ENCODE assay signal across 8 cellular contexts in genomic region chr10:5775705-5776104, GRCh38. TPM values are rescaled to one million over a fixed set of nuclear protein-coding genes. Genes with fewer than 3 reads are reported as not detected.
DNase-seq lines count a peak whose midpoint lies in the region; ATAC-seq and TF ChIP-seq lines count a peak whose summit lies in the region.

No MANE protein-coding gene starts in this region.

- intact Hi-C loops in natural killer cell (cut with micrococcal nuclease), result no loop called here

- H3K4me1 Mint-ChIP-seq in T-helper 2 cell treated with Interferon-gamma antibody and Interleukin-4, amounts not matched to agents 5 μg/mL and 100 μg/mL, for 36 hours (ENCODE audit: low read depth), result peaks cover 29% of the 10 kb centered on the region
- H3K4me1 Mint-ChIP-seq in activated naive CD8-positive, alpha-beta T cell (ENCODE audit: low read depth), result peaks cover 48% of the 10 kb centered on the region
- peaks cover 36 to 42% of the 10 kb centered on the region in 2 donors for H3K4me1 Mint-ChIP-seq in natural killer cell
- peaks cover 25 to 57% of the 10 kb centered on the region in 2 donors for H3K4me1 Mint-ChIP-seq in stimulated activated naive B cell treated with anti-CD40 and anti-IgM and Interleukin-4, amounts not matched to agents 10 μg/mL and 1 μg/mL and 100 μg/mL, for 72 hours

- no peaks in the 10 kb centered on the region for H3K9me3 Mint-ChIP-seq in T-helper 2 cell treated with Interferon-gamma antibody and Interleukin-4, amounts not matched to agents 5 μg/mL and 100 μg/mL, for 36 hours
- no peaks in the 10 kb centered on the region for H3K9me3 Mint-ChIP-seq in activated naive CD8-positive, alpha-beta T cell (ENCODE audit: low read depth)
- H3K9me3 Mint-ChIP-seq in natural killer cell, result no peaks in the 10 kb centered on the region
- H3K9me3 Mint-ChIP-seq in stimulated activated naive B cell treated with anti-CD40 and anti-IgM and Interleukin-4, amounts not matched to agents 10 μg/mL and 1 μg/mL and 100 μg/mL, for 72 hours, result no peaks in the 10 kb centered on the region

- peak overlapping the region; percentile 88 for H3K27ac Mint-ChIP-seq in T-helper 2 cell treated with Interferon-gamma antibody and Interleukin-4, amounts not matched to agents 5 μg/mL and 100 μg/mL, for 36 hours
- H3K27ac Mint-ChIP-seq in activated naive CD8-positive, alpha-beta T cell, result peak overlapping the region; percentile 83
- peak overlapping the region; percentile 69 to 73 for H3K27ac Mint-ChIP-seq in natural killer cell
- H3K27ac Mint-ChIP-seq in stimulated activated naive B cell treated with anti-CD40 and anti-IgM and Interleukin-4, amounts not matched to agents 10 μg/mL and 1 μg/mL and 100 μg/mL, for 72 hours, result peak overlapping the region; percentile 71

- ATAC-seq in natural killer cell, result peak; percentile 71 to 89 (median 75)
- peak; percentile 62 to 74 for ATAC-seq in stimulated activated naive B cell treated with anti-CD40 and anti-IgM and Interleukin-4, amounts not matched to agents 10 μg/mL and 1 μg/mL and 100 μg/mL, for 72 hours (replicated peaks)
- ATAC-seq in HG02870 (IDR thresholded peaks at IDR 0.05; ENCODE audit: unreplicated experiment), result no peak
- ATAC-seq in HG03135 (IDR thresholded peaks at IDR 0.05; ENCODE audit: unreplicated experiment), result no peak

- peak; percentile 61 for DNase-seq in T-helper 2 cell treated with Interferon-gamma antibody and Interleukin-4, amounts not matched to agents 5 μg/mL and 100 μg/mL, for 36 hours (ENCODE audit: low spot score)
- DNase-seq in natural killer cell (peak; percentile 21), NOMO-1 treated with dmso at 0.1 percent for 144 hours (lab: John Stamatoyannopoulos, UW; ENCODE audit: unreplicated experiment) (no peak), ureter (ENCODE audit: low spot score) (no peak)
- DNase-seq in stimulated activated naive B cell treated with anti-CD40 and anti-IgM and Interleukin-4, amounts not matched to agents 10 μg/mL and 1 μg/mL and 100 μg/mL, for 72 hours, result no peak

- H3K36me3 Mint-ChIP-seq in T-helper 2 cell treated with Interferon-gamma antibody and Interleukin-4, amounts not matched to agents 5 μg/mL and 100 μg/mL, for 36 hours (ENCODE audit: low read depth), result peaks cover 74% of the 10 kb centered on the region
- peaks cover 15% of the 10 kb centered on the region for H3K36me3 Mint-ChIP-seq in activated naive CD8-positive, alpha-beta T cell
- H3K36me3 Mint-ChIP-seq in natural killer cell, result no peaks in the 10 kb centered on the region
- peaks cover 55 to 81% of the 10 kb centered on the region in 2 donors for H3K36me3 Mint-ChIP-seq in stimulated activated naive B cell treated with anti-CD40 and anti-IgM and Interleukin-4, amounts not matched to agents 10 μg/mL and 1 μg/mL and 100 μg/mL, for 72 hours

- no peaks in the 10 kb centered on the region for H3K27me3 Mint-ChIP-seq in T-helper 2 cell treated with Interferon-gamma antibody and Interleukin-4, amounts not matched to agents 5 μg/mL and 100 μg/mL, for 36 hours (ENCODE audit: low read depth)
- H3K27me3 Mint-ChIP-seq in activated naive CD8-positive, alpha-beta T cell, result no peaks in the 10 kb centered on the region
- H3K27me3 Mint-ChIP-seq in natural killer cell (ENCODE audit: low read depth in 2 of 2), result no peaks in the 10 kb centered on the region
- no peaks in the 10 kb centered on the region for H3K27me3 Mint-ChIP-seq in stimulated activated naive B cell treated with anti-CD40 and anti-IgM and Interleukin-4, amounts not matched to agents 10 μg/mL and 1 μg/mL and 100 μg/mL, for 72 hours

- TF ChIP-seq CTCF in natural killer cell (IDR thresholded peaks at IDR 0.05), result no peak

- peak overlapping the region; percentile 69 for H3K4me3 Mint-ChIP-seq in T-helper 2 cell treated with Interferon-gamma antibody and Interleukin-4, amounts not matched to agents 5 μg/mL and 100 μg/mL, for 36 hours
- H3K4me3 Mint-ChIP-seq in activated naive CD8-positive, alpha-beta T cell, result peak overlapping the region; percentile 74
- H3K4me3 Mint-ChIP-seq in natural killer cell, result no peak overlapping the region
- H3K4me3 Mint-ChIP-seq in stimulated activated naive B cell treated with anti-CD40 and anti-IgM and Interleukin-4, amounts not matched to agents 10 μg/mL and 1 μg/mL and 100 μg/mL, for 72 hours, result no peak overlapping the region

RNA-seq across cellular contexts. Expression of gene GDI2, which starts 37.5 kb away (rescaled TPM):
- total RNA-seq in natural killer cell (100 to 1,000 TPM in 2 of 3 donors, 10 to 100 TPM in 1; 97.9 to 104 (median 104) TPM), ureter (193 TPM)

Comparison
In these comparisons a context has a peak if more than half of its experiments do, and no peak if none do; other contexts are left out.
1. DNase-seq: peak in T-helper 2 cell treated with Interferon-gamma antibody and Interleukin-4, amounts not matched to agents 5 μg/mL and 100 μg/mL, for 36 hours (single experiment) and natural killer cell (single experiment); none in stimulated activated naive B cell treated with anti-CD40 and anti-IgM and Interleukin-4, amounts not matched to agents 10 μg/mL and 1 μg/mL and 100 μg/mL, for 72 hours (single experiment), NOMO-1 treated with dmso at 0.1 percent for 144 hours (single experiment) and ureter (single experiment).
2. H3K4me3 Mint-ChIP-seq: peak in T-helper 2 cell treated with Interferon-gamma antibody and Interleukin-4, amounts not matched to agents 5 μg/mL and 100 μg/mL, for 36 hours (single experiment) and activated naive CD8-positive, alpha-beta T cell (single experiment); none in natural killer cell (single experiment) and stimulated activated naive B cell treated with anti-CD40 and anti-IgM and Interleukin-4, amounts not matched to agents 10 μg/mL and 1 μg/mL and 100 μg/mL, for 72 hours (0 of 2).
3. ATAC-seq: peak in natural killer cell (3 of 3) and stimulated activated naive B cell treated with anti-CD40 and anti-IgM and Interleukin-4, amounts not matched to agents 10 μg/mL and 1 μg/mL and 100 μg/mL, for 72 hours (2 of 2); none in HG02870 (single experiment) and HG03135 (single experiment).
4. Peak in every context shown above with its lines, with median percentiles within 50 percentile points of each other: H3K27ac Mint-ChIP-seq.